In the genomic region with DNA sequence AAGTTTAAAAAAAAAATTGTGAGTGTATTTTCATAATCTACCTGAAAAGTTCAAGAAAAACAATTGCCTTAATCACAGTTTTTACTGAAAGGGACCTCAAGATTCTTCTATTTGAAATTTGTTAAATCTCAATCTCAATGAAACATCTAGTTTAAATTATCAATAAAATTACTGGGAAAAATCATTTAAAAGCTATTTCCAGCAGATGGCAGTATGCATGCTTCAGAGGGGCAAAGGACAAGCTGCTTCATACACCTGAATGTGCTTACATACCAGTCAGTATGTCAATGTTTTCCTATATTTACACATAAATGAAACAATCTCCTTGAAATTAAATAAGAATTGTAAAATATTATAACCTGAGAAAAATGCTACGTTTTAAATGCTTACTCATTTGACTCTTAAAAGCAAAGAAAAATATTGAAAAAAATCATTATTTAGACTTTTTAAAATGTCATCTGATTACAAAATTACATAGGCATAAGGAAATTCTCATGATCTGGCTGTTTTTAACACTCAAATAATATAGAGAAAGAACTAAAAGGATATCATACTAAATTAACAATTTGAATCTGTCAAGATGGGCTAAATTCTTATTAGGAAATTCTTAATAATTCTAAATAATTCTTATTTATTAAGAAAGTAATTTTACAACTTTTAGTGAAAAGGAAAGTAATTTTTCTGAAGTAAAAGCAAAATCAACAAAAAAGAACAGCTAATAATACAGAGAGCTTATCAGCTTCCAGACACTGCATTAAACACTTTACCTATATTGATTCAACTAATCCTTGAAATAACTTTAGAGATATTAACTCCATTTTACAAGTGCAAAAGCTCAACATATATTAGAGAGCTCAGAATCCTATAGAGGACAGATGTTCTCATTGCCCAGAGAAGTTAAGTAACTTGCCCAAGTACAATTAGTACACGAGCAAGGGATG, we compare ENCODE assay signal across 8 cellular contexts.
DNase-seq lines count a peak whose midpoint lies in the region; ATAC-seq and TF ChIP-seq lines count a peak whose summit lies in the region.

No MANE protein-coding gene starts in this region.

- in situ Hi-C loops in Caki2 (cut with HindIII; ENCODE audit: low pct_unique_long_range_greater_than_20kb, low sequenced_read_pairs) = no loop called here

- H3K4me3 ChIP-seq in fibroblast of villous mesenchyme (ENCODE audit: low read depth, low read length) = no peak overlapping the region
- no peak overlapping the region for H3K4me3 ChIP-seq in tibial nerve

- no peak overlapping the region for H3K27ac ChIP-seq in tibial nerve

- no peak for TF ChIP-seq POLR2A in tibial nerve (IDR thresholded peaks at IDR 0.05)

- TF ChIP-seq EP300 in tibial nerve (IDR thresholded peaks at IDR 0.05) = no peak

- no peaks in the 10 kb centered on the region for H3K4me1 ChIP-seq in tibial nerve

- DNase-seq in Caki2 (ENCODE audit: low read depth) (peak; percentile 35), SHP77 treated with DMSO at 0.1 percent for 48 hours (lab: John Stamatoyannopoulos, UW) (peak; percentile 27), fibroblast of villous mesenchyme (ENCODE audit: low read depth) (peak; percentile 36), tibial nerve (ENCODE audit: low spot score in 2 of 2) (no peak), NCI-H2107 (lab: John Stamatoyannopoulos, UW) (no peak)

- H3K36me3 ChIP-seq in tibial nerve = no peaks in the 10 kb centered on the region

- 50 to 51% methylated on average over 2 of the region's 2 CpGs for WGBS in tibial nerve, 2 donors

- peak; percentile 53 for ATAC-seq in HG03432 (IDR thresholded peaks at IDR 0.05; ENCODE audit: unreplicated experiment)
- ATAC-seq in GM21360 (IDR thresholded peaks at IDR 0.05; ENCODE audit: unreplicated experiment) = no peak
- ATAC-seq in HG02759 (IDR thresholded peaks at IDR 0.05; ENCODE audit: unreplicated experiment) = no peak

- no peaks in the 10 kb centered on the region for H3K9me3 ChIP-seq in tibial nerve

- peak; percentile 49 for TF ChIP-seq CTCF in fibroblast of villous mesenchyme (IDR thresholded peaks at IDR 0.05; ENCODE audit: insufficient read depth, low read depth, low read length)
- TF ChIP-seq CTCF in tibial nerve (IDR thresholded peaks at IDR 0.05) = peak; percentile 18 to 39 (median 31)

- H3K27me3 ChIP-seq in tibial nerve = no peaks in the 10 kb centered on the region

Comparison
In these comparisons a context has a peak if more than half of its experiments do, and no peak if none do; other contexts are left out.
1. DNase-seq: peak in Caki2 (single experiment), SHP77 treated with DMSO at 0.1 percent for 48 hours (single experiment) and fibroblast of villous mesenchyme (single experiment); none in tibial nerve (0 of 2) and NCI-H2107 (single experiment).